In genomic region chr2:181440919-181441318, GRCh38 we compare ENCODE assay signal across 14 cellular contexts.
"Had no signal": no experiment of that assay in that cellular context is flagged by ENCODE, and none has a peak within 500 bp of the region (broad histone marks: within the 10 kb centered on the region; RNA-seq: fewer than 3 reads in every experiment).

No MANE protein-coding gene starts in this region.

- H3K4me3 Mint-ChIP-seq: activated T-cell treated with anti-CD3 and anti-CD28 coated beads, Interleukin-2, amount 50 U/mL, for 72 hours had no signal

- H3K9me3 Mint-ChIP-seq: activated T-cell treated with anti-CD3 and anti-CD28 coated beads, Interleukin-2, amount 50 U/mL, for 72 hours had no signal

- ATAC-seq: activated T-cell treated with anti-CD3 and anti-CD28 coated beads, Interleukin-2, amount 50 U/mL, for 72 hours; left cardiac atrium; lower lobe of right lung had no signal

- H3K27me3 ChIP-seq: thyroid gland had no signal

- H3K4me1 ChIP-seq: lower lobe of right lung, thyroid gland had no signal

- H3K27ac Mint-ChIP-seq: activated T-cell treated with anti-CD3 and anti-CD28 coated beads, Interleukin-2, amount 50 U/mL, for 72 hours had no signal

- H3K27ac ChIP-seq: lower lobe of right lung, thyroid gland had no signal

- H3K36me3 ChIP-seq: lower lobe of right lung, thyroid gland had no signal

- DNase-seq: activated CD4-positive, alpha-beta T cell treated with anti-CD3 and anti-CD28 coated beads, Interleukin-2, amount 50 U/mL, for 4 hours; activated effector memory CD4-positive, alpha-beta T cell treated with anti-CD3 and anti-CD28 coated beads, Interleukin-2, amount 50 U/mL, for 16 hours; activated naive CD4-positive, alpha-beta T cell treated with anti-CD3 and anti-CD28 coated beads, Interleukin-2, amount 50 U/mL, for 16 hours; activated T-cell treated with anti-CD3 and anti-CD28 coated beads, Interleukin-2, amount 50 U/mL, for 72 hours; cerebellar nuclear complex; cortex of kidney; foreskin melanocyte; glutamatergic neuron; hippocampal formation; left cardiac atrium; lower lobe of right lung; retina; stimulated activated naive CD4-positive, alpha-beta T cell; thyroid gland had no signal

- H3K4me3 ChIP-seq: lower lobe of right lung, thyroid gland had no signal

- H3K9me3 ChIP-seq: lower lobe of right lung, thyroid gland had no signal
